Comparison of ENCODE assay signal across 1 cellular context in genomic region chr20:18137412-18138265, GRCh38.
TF ChIP-seq lines count a peak whose summit lies in the region.

TSS of gene KAT14 (plus strand) at chr20:18137863. CDS start at chr20:18142661, 4,798 bp downstream.
TSS of gene PET117 (plus strand) at chr20:18137863. CDS start at chr20:18137956, 93 bp downstream.

TF ChIP-seq in HepG2, 621 proteins besides CTCF, POLR2A, EP300 and RAD21 (continued from another document and continues in another):
- peak; percentile 99 for TF ChIP-seq ZNF784 (CRISPR knock-in tag; IDR thresholded peaks at IDR 0.05; ENCODE audit: borderline replicate concordance)
- peak; percentile 91 for TF ChIP-seq ZNF329 (CRISPR knock-in tag; IDR thresholded peaks at IDR 0.05; ENCODE audit: low read depth)
- no peak for TF ChIP-seq GRHL1 (CRISPR knock-in tag; conservative IDR thresholded peaks at IDR 0.05)
- peak; percentile 97; the same call in 1 of the 2 replicates for TF ChIP-seq ZNF234 (CRISPR knock-in tag; conservative IDR thresholded peaks at IDR 0.05)
- TF ChIP-seq MYC (CRISPR knock-in tag; IDR thresholded peaks at IDR 0.05; ENCODE audit: borderline replicate concordance): peak; percentile 99
- no peak; the same call in 1 of the 2 replicates for TF ChIP-seq KDM6A (CRISPR knock-in tag; IDR thresholded peaks at IDR 0.05; ENCODE audit: low read depth)
- peak; percentile 96 for TF ChIP-seq ZMYM4 (CRISPR knock-in tag; IDR thresholded peaks at IDR 0.05)
- TF ChIP-seq MEF2D (CRISPR knock-in tag; IDR thresholded peaks at IDR 0.05): peak; percentile 64; the same call in 1 of the 2 replicates
- peak; percentile 98 for TF ChIP-seq MXD4 (CRISPR knock-in tag; IDR thresholded peaks at IDR 0.05)
- TF ChIP-seq ZNF446 (CRISPR knock-in tag; IDR thresholded peaks at IDR 0.05): peak; percentile 100
- TF ChIP-seq MAFG (CRISPR knock-in tag; IDR thresholded peaks at IDR 0.05): peak; percentile 64; the same call in 1 of the 2 replicates
- TF ChIP-seq ZNF296 (CRISPR knock-in tag; conservative IDR thresholded peaks at IDR 0.05): peak; percentile 25; the same call in 1 of the 2 replicates
- TF ChIP-seq ZNF326 (CRISPR knock-in tag; IDR thresholded peaks at IDR 0.05; ENCODE audit: borderline replicate concordance): no peak
- no peak for TF ChIP-seq IKZF1 (IDR thresholded peaks at IDR 0.05)
- peak; percentile 84 for TF ChIP-seq FOXO1 (CRISPR knock-in tag; IDR thresholded peaks at IDR 0.05)
- TF ChIP-seq ZNF574 (CRISPR knock-in tag; IDR thresholded peaks at IDR 0.05): peak; percentile 97
- peak; percentile 100 for TF ChIP-seq ZNF567 (CRISPR knock-in tag; IDR thresholded peaks at IDR 0.05; ENCODE audit: borderline replicate concordance)
- TF ChIP-seq CENPX (CRISPR knock-in tag; IDR thresholded peaks at IDR 0.05): no peak
- TF ChIP-seq ZNF512 (CRISPR knock-in tag; IDR thresholded peaks at IDR 0.05): peak; percentile 88; the same call in 1 of the 2 replicates
- peak; percentile 96 for TF ChIP-seq TARDBP (CRISPR knock-in tag; IDR thresholded peaks at IDR 0.05)
- peak; percentile 50 for TF ChIP-seq CEBPG (CRISPR knock-in tag; IDR thresholded peaks at IDR 0.05)
- peak; percentile 96 for TF ChIP-seq ETV6 (CRISPR knock-in tag; conservative IDR thresholded peaks at IDR 0.05)
- no peak for TF ChIP-seq NR3C1 (CRISPR knock-in tag; IDR thresholded peaks at IDR 0.05)
- no peak; the same call in 1 of the 2 replicates for TF ChIP-seq RORA (CRISPR knock-in tag; IDR thresholded peaks at IDR 0.05)
- peak; percentile 100 for TF ChIP-seq ZNF598 (CRISPR knock-in tag; IDR thresholded peaks at IDR 0.05; ENCODE audit: borderline replicate concordance)
- TF ChIP-seq NBN (conservative IDR thresholded peaks at IDR 0.05): no peak
- TF ChIP-seq SMAD9 (CRISPR knock-in tag; IDR thresholded peaks at IDR 0.05): no peak
- TF ChIP-seq ZMAT3 (CRISPR knock-in tag; conservative IDR thresholded peaks at IDR 0.05): peak; percentile 99; the same call in 1 of the 2 replicates
- TF ChIP-seq MLX (CRISPR knock-in tag; IDR thresholded peaks at IDR 0.05): peak; percentile 87
- TF ChIP-seq GMEB1 (CRISPR knock-in tag; IDR thresholded peaks at IDR 0.05; ENCODE audit: borderline replicate concordance): peak; percentile 98
- TF ChIP-seq KAT7 (CRISPR knock-in tag; IDR thresholded peaks at IDR 0.05; ENCODE audit: borderline replicate concordance): peak; percentile 99; the same call in 1 of the 2 replicates
- TF ChIP-seq SATB2 (CRISPR knock-in tag; IDR thresholded peaks at IDR 0.05): peak; percentile 92
- no peak for TF ChIP-seq SRSF4 (IDR thresholded peaks at IDR 0.05; ENCODE audit: low read depth, low read length, poor library complexity, severe bottlenecking)
- TF ChIP-seq U2AF1 (optimal IDR thresholded peaks at IDR 0.05; ENCODE audit: low read depth, low read length): peak; percentile 94
- TF ChIP-seq ZSCAN9 (CRISPR knock-in tag; IDR thresholded peaks at IDR 0.05; ENCODE audit: borderline replicate concordance): peak; percentile 93
- TF ChIP-seq ASH2L (IDR thresholded peaks at IDR 0.05; ENCODE audit: insufficient read length, low read depth, low read length): peak; percentile 99
- TF ChIP-seq TBL1XR1 (IDR thresholded peaks at IDR 0.05; ENCODE audit: borderline replicate concordance, low read length, partially characterized antibody): peak; percentile 60
- TF ChIP-seq ZFY (CRISPR knock-in tag; IDR thresholded peaks at IDR 0.05): peak; percentile 100
- peak; percentile 99 for TF ChIP-seq GLI4 (CRISPR knock-in tag; IDR thresholded peaks at IDR 0.05; ENCODE audit: borderline replicate concordance)
- TF ChIP-seq SETDB1 (CRISPR knock-in tag; IDR thresholded peaks at IDR 0.05; ENCODE audit: borderline replicate concordance): peak; percentile 86
- TF ChIP-seq CREM (IDR thresholded peaks at IDR 0.05): no peak; the same call in 1 of the 2 replicates
- TF ChIP-seq CREM (CRISPR knock-in tag; IDR thresholded peaks at IDR 0.05): peak; percentile 38
- peak; percentile 99 for TF ChIP-seq ZNF44 (CRISPR knock-in tag; IDR thresholded peaks at IDR 0.05)
- TF ChIP-seq ELF4 (CRISPR knock-in tag; IDR thresholded peaks at IDR 0.05; ENCODE audit: borderline replicate concordance): no peak; the same call in 1 of the 2 replicates
- peak; percentile 70 for TF ChIP-seq TEAD3 (CRISPR knock-in tag; optimal IDR thresholded peaks at IDR 0.05; ENCODE audit: borderline replicate concordance)
- peak; percentile 93 for TF ChIP-seq ISL2 (CRISPR knock-in tag; IDR thresholded peaks at IDR 0.05)
- TF ChIP-seq ZNF569 (CRISPR knock-in tag; IDR thresholded peaks at IDR 0.05; ENCODE audit: borderline replicate concordance): 0 out of 2 replicates have a peak, but pooled peaks have one; percentile 52
- TF ChIP-seq JARID2 (CRISPR knock-in tag; IDR thresholded peaks at IDR 0.05; ENCODE audit: insufficient replicate concordance): peak; percentile 88
- TF ChIP-seq NFE2 (CRISPR knock-in tag; IDR thresholded peaks at IDR 0.05): no peak; the same call in 1 of the 2 replicates
- TF ChIP-seq PHF5A (CRISPR knock-in tag; IDR thresholded peaks at IDR 0.05; ENCODE audit: low read depth, unreplicated experiment): peak; percentile 94
- TF ChIP-seq ZNF747 (CRISPR knock-in tag; IDR thresholded peaks at IDR 0.05; ENCODE audit: borderline replicate concordance): peak; percentile 98
- TF ChIP-seq ZNF383 (CRISPR knock-in tag; IDR thresholded peaks at IDR 0.05; ENCODE audit: borderline replicate concordance): no peak
- peak; percentile 77 for TF ChIP-seq RERE (CRISPR knock-in tag; IDR thresholded peaks at IDR 0.05; ENCODE audit: low read depth)
- peak; percentile 95 for TF ChIP-seq ZNF564 (CRISPR knock-in tag; IDR thresholded peaks at IDR 0.05)
- peak; percentile 95; the same call in 1 of the 2 replicates for TF ChIP-seq GLMP (CRISPR knock-in tag; IDR thresholded peaks at IDR 0.05; ENCODE audit: borderline replicate concordance)
- peak; percentile 98 for TF ChIP-seq ZNF891 (CRISPR knock-in tag; IDR thresholded peaks at IDR 0.05)
